In genomic region chr4:140094701-140095420, GRCh38 we compare ENCODE assay signal across 2 cellular contexts.
TF ChIP-seq lines count a peak whose summit lies in the region.

No MANE protein-coding gene starts in this region.

TF ChIP-seq in liver, 16 proteins besides CTCF, POLR2A, EP300 and RAD21 (continued from another document):
- no peak for TF ChIP-seq EGR1 (IDR thresholded peaks at IDR 0.05; ENCODE audit: low read depth in 2 of 2)
- TF ChIP-seq, protein P1, sequence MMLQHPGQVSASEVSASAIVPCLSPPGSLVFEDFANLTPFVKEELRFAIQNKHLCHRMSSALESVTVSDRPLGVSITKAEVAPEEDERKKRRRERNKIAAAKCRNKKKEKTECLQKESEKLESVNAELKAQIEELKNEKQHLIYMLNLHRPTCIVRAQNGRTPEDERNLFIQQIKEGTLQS (IDR thresholded peaks at IDR 0.05): no peak
- TF ChIP-seq NR2F2 (IDR thresholded peaks at IDR 0.05): no peak
- TF ChIP-seq, protein P2, sequence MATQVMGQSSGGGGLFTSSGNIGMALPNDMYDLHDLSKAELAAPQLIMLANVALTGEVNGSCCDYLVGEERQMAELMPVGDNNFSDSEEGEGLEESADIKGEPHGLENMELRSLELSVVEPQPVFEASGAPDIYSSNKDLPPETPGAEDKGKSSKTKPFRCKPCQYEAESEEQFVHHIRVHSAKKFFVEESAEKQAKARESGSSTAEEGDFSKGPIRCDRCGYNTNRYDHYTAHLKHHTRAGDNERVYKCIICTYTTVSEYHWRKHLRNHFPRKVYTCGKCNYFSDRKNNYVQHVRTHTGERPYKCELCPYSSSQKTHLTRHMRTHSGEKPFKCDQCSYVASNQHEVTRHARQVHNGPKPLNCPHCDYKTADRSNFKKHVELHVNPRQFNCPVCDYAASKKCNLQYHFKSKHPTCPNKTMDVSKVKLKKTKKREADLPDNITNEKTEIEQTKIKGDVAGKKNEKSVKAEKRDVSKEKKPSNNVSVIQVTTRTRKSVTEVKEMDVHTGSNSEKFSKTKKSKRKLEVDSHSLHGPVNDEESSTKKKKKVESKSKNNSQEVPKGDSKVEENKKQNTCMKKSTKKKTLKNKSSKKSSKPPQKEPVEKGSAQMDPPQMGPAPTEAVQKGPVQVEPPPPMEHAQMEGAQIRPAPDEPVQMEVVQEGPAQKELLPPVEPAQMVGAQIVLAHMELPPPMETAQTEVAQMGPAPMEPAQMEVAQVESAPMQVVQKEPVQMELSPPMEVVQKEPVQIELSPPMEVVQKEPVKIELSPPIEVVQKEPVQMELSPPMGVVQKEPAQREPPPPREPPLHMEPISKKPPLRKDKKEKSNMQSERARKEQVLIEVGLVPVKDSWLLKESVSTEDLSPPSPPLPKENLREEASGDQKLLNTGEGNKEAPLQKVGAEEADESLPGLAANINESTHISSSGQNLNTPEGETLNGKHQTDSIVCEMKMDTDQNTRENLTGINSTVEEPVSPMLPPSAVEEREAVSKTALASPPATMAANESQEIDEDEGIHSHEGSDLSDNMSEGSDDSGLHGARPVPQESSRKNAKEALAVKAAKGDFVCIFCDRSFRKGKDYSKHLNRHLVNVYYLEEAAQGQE (IDR thresholded peaks at IDR 0.05): no peak
- TF ChIP-seq GABPA (IDR thresholded peaks at IDR 0.05 in 1 of 2, conservative IDR thresholded peaks at IDR 0.05 in 1 of 2): no peak
- TF ChIP-seq FOXA1 (IDR thresholded peaks at IDR 0.05): no peak

TF ChIP-seq in HepG2, 621 proteins besides CTCF, POLR2A, EP300 and RAD21 (continued from another document):
- TF ChIP-seq PRDM10 (CRISPR knock-in tag; IDR thresholded peaks at IDR 0.05; ENCODE audit: low read depth) (no peak), ZNF30 (CRISPR knock-in tag; IDR thresholded peaks at IDR 0.05) (no peak)
- TF ChIP-seq, protein P3, sequence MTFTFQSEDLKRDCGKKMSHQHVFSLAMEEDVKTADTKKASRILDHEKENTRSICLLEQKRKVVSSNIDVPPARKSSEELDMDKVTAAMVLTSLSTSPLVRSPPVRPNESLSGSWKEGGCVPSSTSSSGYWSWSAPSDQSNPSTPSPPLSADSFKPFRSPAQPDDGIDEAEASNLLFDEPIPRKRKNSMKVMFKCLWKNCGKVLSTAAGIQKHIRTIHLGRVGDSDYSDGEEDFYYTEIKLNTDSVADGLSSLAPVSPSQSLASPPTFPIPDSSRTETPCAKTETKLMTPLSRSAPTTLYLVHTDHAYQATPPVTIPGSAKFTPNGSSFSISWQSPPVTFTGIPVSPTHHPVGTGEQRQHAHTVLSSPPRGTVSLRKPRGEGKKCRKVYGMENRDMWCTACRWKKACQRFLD (CRISPR knock-in tag; IDR thresholded peaks at IDR 0.05; ENCODE audit: borderline replicate concordance): no peak
